ENCODE assay signal across 19 cellular contexts in the genomic region with DNA sequence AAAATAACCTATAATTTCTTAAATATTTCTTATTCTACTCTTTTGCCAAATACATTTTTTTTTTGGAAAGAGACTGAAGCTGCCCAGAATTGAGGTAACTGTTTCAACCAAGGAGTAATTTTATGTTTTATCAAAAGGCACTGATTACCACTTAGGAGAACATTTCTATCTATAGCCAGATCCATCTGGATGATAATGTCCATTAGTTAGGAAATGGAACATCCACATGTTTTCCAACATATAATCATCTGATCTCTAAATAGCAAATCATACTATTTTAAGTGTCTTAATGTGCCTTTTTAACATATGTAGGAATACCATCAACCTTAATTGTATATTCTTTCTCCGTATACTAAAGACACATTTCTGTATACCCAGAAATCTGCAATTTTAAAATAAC.
"Had no signal": no experiment of that assay in that cellular context is flagged by ENCODE, and none has a peak within 500 bp of the region (broad histone marks: within the 10 kb centered on the region; RNA-seq: fewer than 3 reads in every experiment).

No MANE protein-coding gene starts in this region.

- H3K27me3 ChIP-seq: dorsolateral prefrontal cortex, esophagus muscularis mucosa, foreskin keratinocyte, gastrocnemius medialis, heart right ventricle, left lung had no signal

- H3K4me1 ChIP-seq: esophagus muscularis mucosa, foreskin keratinocyte, gastrocnemius medialis, heart right ventricle, left lung, lower lobe of right lung had no signal

- DNase-seq: dermis blood vessel endothelial cell; dorsolateral prefrontal cortex; effector CD4-positive, alpha-beta T cell; effector memory CD4-positive, alpha-beta T cell; foreskin keratinocyte; gastrocnemius medialis; glutamatergic neuron; head of caudate nucleus; heart right ventricle; hippocampal formation; left cardiac atrium; left lung; left ventricle myocardium superior; lower lobe of right lung; mesenchymal stem cell; mucosa of descending colon; naive B cell had no signal

- H3K9me3 ChIP-seq: esophagus muscularis mucosa, gastrocnemius medialis, heart right ventricle, left lung, lower lobe of right lung had no signal

- H3K4me3 ChIP-seq: coronary artery, dorsolateral prefrontal cortex, esophagus muscularis mucosa, gastrocnemius medialis, heart right ventricle, left lung, lower lobe of right lung, mucosa of descending colon had no signal

- H3K36me3 ChIP-seq: esophagus muscularis mucosa, gastrocnemius medialis, heart right ventricle, left lung, lower lobe of right lung had no signal

- H3K27ac ChIP-seq: coronary artery, dorsolateral prefrontal cortex, esophagus muscularis mucosa, foreskin keratinocyte, gastrocnemius medialis, heart right ventricle, left lung, lower lobe of right lung had no signal

- ATAC-seq: foreskin keratinocyte, gastrocnemius medialis, heart right ventricle, left cardiac atrium, left lung, left ventricle myocardium superior, lower lobe of right lung, mucosa of descending colon had no signal
